Comparison of ENCODE assay signal across 1 cellular context in genomic region chr15:65354835-65355172, GRCh38.
TF ChIP-seq lines count a peak whose summit lies in the region.

No MANE protein-coding gene starts in this region.

TF ChIP-seq in GM23338, 12 proteins besides CTCF, POLR2A, EP300 and RAD21 (continued from another document):
- no peak for TF ChIP-seq ZNF462 (CRISPR knock-in tag; IDR thresholded peaks at IDR 0.05)
- no peak for TF ChIP-seq STAT1 (IDR thresholded peaks at IDR 0.05; ENCODE audit: unreplicated experiment)
- TF ChIP-seq JUNB (IDR thresholded peaks at IDR 0.05; ENCODE audit: unreplicated experiment), result no peak
- no peak for TF ChIP-seq NANOG (IDR thresholded peaks at IDR 0.05; ENCODE audit: borderline replicate concordance)
- no peak for TF ChIP-seq EZH2 (IDR thresholded peaks at IDR 0.05; ENCODE audit: low read depth, unreplicated experiment)
- TF ChIP-seq POLR2AphosphoS5 (IDR thresholded peaks at IDR 0.05; ENCODE audit: low read depth), result no peak
- no peak for TF ChIP-seq CREB1 (CRISPR knock-in tag; IDR thresholded peaks at IDR 0.05; ENCODE audit: low read depth)
- TF ChIP-seq ZNF114 (CRISPR knock-in tag; IDR thresholded peaks at IDR 0.05), result no peak
